In genomic region chr6:43923376-43924221, GRCh38 we compare ENCODE assay signal across 10 cellular contexts.
DNase-seq lines count a peak whose midpoint lies in the region; ATAC-seq and TF ChIP-seq lines count a peak whose summit lies in the region.
"Had no signal": no experiment of that assay in that cellular context is flagged by ENCODE, and none has a peak within 500 bp of the region (broad histone marks: within the 10 kb centered on the region; RNA-seq: fewer than 3 reads in every experiment).

No MANE protein-coding gene starts in this region.

- H4K20me1 ChIP-seq in neural progenitor cell (ENCODE audit: low read depth): no peaks in the 10 kb centered on the region

- H3K4me3 Mint-ChIP-seq in neural progenitor cell: no peak overlapping the region

- peaks cover 24% of the 10 kb centered on the region for H3K4me1 Mint-ChIP-seq in neural progenitor cell

- no peak for ATAC-seq in HG03108 (IDR thresholded peaks at IDR 0.05; ENCODE audit: unreplicated experiment)

- H3K4me3 ChIP-seq in cardiac fibroblast (replicated peaks in 1 of 2; ENCODE audit: low read depth in 2 of 2, low read length in 2 of 2) (no peak overlapping the region), neural progenitor cell (no peak overlapping the region)
- H3K4me3 ChIP-seq: suprapubic skin had no signal

- H3K36me3 Mint-ChIP-seq in neural progenitor cell: no peaks in the 10 kb centered on the region

- no peak for TF ChIP-seq CTCF in cardiac fibroblast (IDR thresholded peaks at IDR 0.05; ENCODE audit: low read depth, low read length)
- TF ChIP-seq CTCF in neural progenitor cell (IDR thresholded peaks at IDR 0.05): no peak

- no peaks in the 10 kb centered on the region for H3K27me3 ChIP-seq in neural progenitor cell
- H3K27me3 ChIP-seq: suprapubic skin had no signal

- no peak overlapping the region for H3K27ac Mint-ChIP-seq in neural progenitor cell

- no peaks in the 10 kb centered on the region for H3K9me3 ChIP-seq in neural progenitor cell (ENCODE audit: low read depth)
- H3K9me3 ChIP-seq: suprapubic skin had no signal

- no peaks in the 10 kb centered on the region for H3K9me3 Mint-ChIP-seq in neural progenitor cell

- no peak overlapping the region for H3K27ac ChIP-seq in neural progenitor cell
- H3K27ac ChIP-seq: suprapubic skin had no signal

- H3K4me2 ChIP-seq in neural progenitor cell: no peak overlapping the region

- peak; percentile 73 for DNase-seq in GM03348 (ENCODE audit: low spot score)
- DNase-seq in OCI-M1 (lab: John Stamatoyannopoulos, UW): peak; percentile 36
- DNase-seq in cardiac fibroblast (ENCODE audit: low read depth in 2 of 2): peak; percentile 46 to 64
- DNase-seq in renal cortical epithelial cell (ENCODE audit: low read depth): peak; percentile 49
- no peak for DNase-seq in SKM-1 (lab: John Stamatoyannopoulos, UW; ENCODE audit: unreplicated experiment)
- DNase-seq in DMS 273 (lab: John Stamatoyannopoulos, UW; ENCODE audit: unreplicated experiment): no peak
- DNase-seq in neural progenitor cell (ENCODE audit: low spot score): no peak
- DNase-seq: NCI-H1092 had no signal

- H3K27me3 Mint-ChIP-seq in neural progenitor cell (ENCODE audit: insufficient read depth, low read depth): peaks cover 6% of the 10 kb centered on the region

- H3K79me2 ChIP-seq in neural progenitor cell (ENCODE audit: low read depth): no peaks in the 10 kb centered on the region

- H3K9ac ChIP-seq in neural progenitor cell: no peak overlapping the region

- H3K36me3 ChIP-seq in neural progenitor cell: no peaks in the 10 kb centered on the region
- H3K36me3 ChIP-seq: suprapubic skin had no signal

- peaks cover 22% of the 10 kb centered on the region for H3K4me1 ChIP-seq in neural progenitor cell

- peaks cover 19% of the 10 kb centered on the region for H3F3A ChIP-seq in neural progenitor cell (ENCODE audit: low read depth)

- H2AFZ ChIP-seq in neural progenitor cell (replicated peaks): no peak overlapping the region

Comparison
In these comparisons a context has a peak if more than half of its experiments do, and no peak if none do; other contexts are left out.
1. DNase-seq: peak in GM03348 (single experiment), OCI-M1 (single experiment), cardiac fibroblast (2 of 2) and renal cortical epithelial cell (single experiment); none in SKM-1 (single experiment), DMS 273 (single experiment) and neural progenitor cell (single experiment).